33 cellular contexts compared by ENCODE assay signal in the genomic region with DNA sequence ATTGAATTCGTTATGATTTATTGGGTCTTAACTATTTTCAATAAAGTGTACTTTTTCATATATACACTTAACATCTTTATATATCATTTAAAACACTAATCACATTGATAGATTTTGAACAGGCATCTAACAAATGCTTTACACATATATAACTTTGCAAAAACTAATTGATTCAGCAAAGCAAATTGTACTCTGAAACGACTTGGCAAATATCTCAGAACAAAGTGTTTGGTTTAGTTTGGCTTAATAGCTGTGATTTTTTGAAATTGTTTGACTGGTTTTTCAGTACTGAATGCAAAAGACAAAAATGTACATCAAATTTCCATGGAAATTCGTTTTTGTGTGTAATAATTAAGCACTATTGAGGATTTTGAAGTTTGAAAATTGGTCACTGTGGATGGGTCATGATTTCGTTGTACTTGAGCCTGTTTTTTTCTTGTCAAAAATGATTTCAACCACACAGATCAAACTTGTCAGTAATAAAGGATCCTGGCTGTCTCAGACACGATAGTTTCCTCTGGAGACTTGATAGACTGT.
"Had no signal": no experiment of that assay in that cellular context is flagged by ENCODE, and none has a peak within 500 bp of the region (broad histone marks: within the 10 kb centered on the region; RNA-seq: fewer than 3 reads in every experiment).

No MANE protein-coding gene starts in this region.

- H3K4me1 ChIP-seq: ascending aorta had no signal

- H3K9me3 ChIP-seq: ascending aorta had no signal

- H3K4me3 ChIP-seq: ascending aorta, cardiac muscle cell had no signal

- H3K27ac ChIP-seq: ascending aorta, cardiac muscle cell, WERI-Rb-1 had no signal

- ATAC-seq: activated CD4-positive, alpha-beta T cell treated with anti-CD3 and anti-CD28 coated beads for 36 hours; activated CD4-positive, CD25-positive, alpha-beta regulatory T cell treated with anti-CD3 and anti-CD28 coated beads, Interleukin-2, amount 50 U/mL, for 24 hours; activated CD8-positive, alpha-beta memory T cell treated with anti-CD3 and anti-CD28 coated beads, Interleukin-2, amount 10 ng/mL, durations not matched to agents 7 days and 5 days; activated CD8-positive, alpha-beta T cell treated with anti-CD3 and anti-CD28 coated beads, Interleukin-2, amount 10 ng/mL, durations not matched to agents 7 days and 5 days; activated naive CD8-positive, alpha-beta T cell treated with anti-CD3 and anti-CD28 coated beads, Interleukin-2, amount 50 U/mL, for 24 hours; activated T-cell treated with anti-CD3 and anti-CD28 coated beads, Interleukin-2, amount 50 U/mL, for 4 hours; activated T-cell treated with anti-CD3 and anti-CD28 coated beads, Interleukin-2, amount 50 U/mL, for 72 hours; activated T-helper 17 cell treated with anti-CD3 and anti-CD28 coated beads, Interleukin-2, amount 50 U/mL, for 72 hours; WTC11 had no signal

- H3K27me3 ChIP-seq: ascending aorta, cardiac muscle cell had no signal

- FAIRE-seq: bronchial epithelial cell, TTC549 had no signal

- H3K36me3 ChIP-seq: ascending aorta, cardiac muscle cell, WERI-Rb-1 had no signal

- DNase-seq: activated CD4-positive, alpha-beta memory T cell treated with anti-CD3 and anti-CD28 coated beads, Interleukin-2, amount 10 ng/mL, durations not matched to agents 7 days and 5 days; activated CD4-positive, alpha-beta T cell treated with anti-CD3 and anti-CD28 coated beads for 1 hour; activated CD4-positive, alpha-beta T cell treated with anti-CD3 and anti-CD28 coated beads for 36 hours; activated CD4-positive, alpha-beta T cell treated with anti-CD3 and anti-CD28 coated beads for 48 hours; activated CD4-positive, alpha-beta T cell treated with anti-CD3 and anti-CD28 coated beads, Interleukin-2, amount 10 ng/mL, durations not matched to agents 7 days and 5 days; activated CD4-positive, alpha-beta T cell treated with anti-CD3 and anti-CD28 coated beads, Interleukin-2, amount 50 U/mL, for 48 hours; activated CD4-positive, CD25-positive, alpha-beta regulatory T cell; activated CD8-positive, alpha-beta memory T cell treated with anti-CD3 and anti-CD28 coated beads for 24 hours; activated CD8-positive, alpha-beta memory T cell treated with anti-CD3 and anti-CD28 coated beads, Interleukin-2, amount 10 ng/mL, durations not matched to agents 7 days and 5 days; activated CD8-positive, alpha-beta memory T cell treated with anti-CD3 and anti-CD28 coated beads, Interleukin-2, amount 50 U/mL, for 48 hours; activated CD8-positive, alpha-beta T cell treated with anti-CD3 and anti-CD28 coated beads, Interleukin-2, amount 10 ng/mL, durations not matched to agents 7 days and 5 days; activated effector memory CD4-positive, alpha-beta T cell treated with anti-CD3 and anti-CD28 coated beads, Interleukin-2, amount 50 U/mL, for 16 hours; activated naive CD4-positive, alpha-beta T cell treated with anti-CD3 and anti-CD28 coated beads, Interleukin-2, amount 10 ng/mL, durations not matched to agents 7 days and 5 days; activated naive CD4-positive, alpha-beta T cell treated with Interleukin-2 at 50 U/mL for 16 hours; activated naive CD8-positive, alpha-beta T cell treated with anti-CD3 and anti-CD28 coated beads, Interleukin-2, amount 10 ng/mL, durations not matched to agents 7 days and 5 days; activated naive CD8-positive, alpha-beta T cell treated with anti-CD3 and anti-CD28 coated beads, Interleukin-2, amount 50 U/mL, for 24 hours; activated T-cell treated with anti-CD3 and anti-CD28 coated beads, Interleukin-2, amount 50 U/mL, for 4 hours; activated T-cell treated with anti-CD3 and anti-CD28 coated beads, Interleukin-2, amount 50 U/mL, for 72 hours; amygdala; anterior cingulate cortex; caudate nucleus; cerebellar nuclear complex; T-helper 1 cell; T-helper 2 cell; T-helper 9 cell; WERI-Rb-1 had no signal
